In the genomic region with DNA sequence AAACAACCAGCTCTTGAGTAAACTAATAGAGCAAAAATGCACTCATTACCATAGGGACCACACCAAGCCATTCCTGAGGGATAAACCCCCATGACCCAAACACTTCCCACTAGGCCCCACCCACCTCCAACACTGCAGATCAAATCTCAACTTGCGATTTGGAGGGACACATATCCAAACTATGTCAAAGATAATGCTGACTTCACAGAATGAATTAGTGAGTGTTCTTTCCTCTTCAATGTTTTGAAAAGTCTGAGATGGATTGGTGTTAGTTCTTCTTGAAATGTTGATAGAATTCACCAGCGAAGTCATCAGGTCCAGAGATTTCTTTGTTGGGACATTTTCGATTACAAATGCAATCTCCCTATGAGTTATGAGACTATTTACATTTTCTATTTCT, we compare ENCODE assay signal across 24 cellular contexts.
"Had no signal": no experiment of that assay in that cellular context is flagged by ENCODE, and none has a peak within 500 bp of the region (broad histone marks: within the 10 kb centered on the region; RNA-seq: fewer than 3 reads in every experiment).

No MANE protein-coding gene starts in this region.

- H3K9me3 Mint-ChIP-seq: activated B cell treated with CpG ODN at 0.5 μM for 24 hours; activated CD8-positive, alpha-beta T cell treated with anti-CD3 and anti-CD28 coated beads for 36 hours; activated naive CD4-positive, alpha-beta T cell treated with anti-CD3 and anti-CD28 coated beads, Interleukin-2, amount 50 U/mL, for 72 hours; activated T-cell treated with anti-CD3 and anti-CD28 coated beads, Interleukin-2, amount 50 U/mL, for 4 hours; naive thymus-derived CD4-positive, alpha-beta T cell; neural progenitor cell had no signal

- H3K9ac ChIP-seq: neural progenitor cell had no signal

- H3K4me2 ChIP-seq: neural progenitor cell had no signal

- H3K27me3 Mint-ChIP-seq: activated B cell treated with CpG ODN at 0.5 μM for 24 hours; activated CD8-positive, alpha-beta T cell treated with anti-CD3 and anti-CD28 coated beads for 36 hours; naive thymus-derived CD4-positive, alpha-beta T cell; T-helper 17 cell had no signal

- H3K4me1 ChIP-seq: body of pancreas, left ventricle myocardium inferior, neural progenitor cell, right atrium auricular region had no signal

- H3K36me3 ChIP-seq: left ventricle myocardium inferior, neural progenitor cell, right atrium auricular region, tibial nerve had no signal

- H3K27ac ChIP-seq: body of pancreas, coronary artery, dorsolateral prefrontal cortex, left ventricle myocardium inferior, neural progenitor cell, right atrium auricular region, spleen, tibial nerve had no signal

- H3K36me3 Mint-ChIP-seq: activated naive CD4-positive, alpha-beta T cell treated with anti-CD3 and anti-CD28 coated beads, Interleukin-2, amount 50 U/mL, for 72 hours had no signal

- H3K4me3 Mint-ChIP-seq: activated B cell treated with CpG ODN at 0.5 μM for 24 hours; activated CD8-positive, alpha-beta T cell treated with anti-CD3 and anti-CD28 coated beads for 36 hours; activated T-cell treated with anti-CD3 and anti-CD28 coated beads, Interleukin-2, amount 50 U/mL, for 4 hours; naive thymus-derived CD4-positive, alpha-beta T cell; neural progenitor cell; T-helper 17 cell had no signal

- H3K9me3 ChIP-seq: body of pancreas, left ventricle myocardium inferior, right atrium auricular region, spleen, tibial nerve had no signal

- DNase-seq: activated B cell treated with CpG ODN at 0.5 μM for 24 hours; activated CD4-positive, alpha-beta T cell treated with anti-CD3 and anti-CD28 coated beads, Interleukin-2, amount 50 U/mL, for 1 hour; activated CD8-positive, alpha-beta T cell treated with anti-CD3 and anti-CD28 coated beads for 36 hours; activated naive CD4-positive, alpha-beta T cell; activated T-cell treated with anti-CD3 and anti-CD28 coated beads, Interleukin-2, amount 50 U/mL, for 4 hours; anterior cingulate cortex; body of pancreas; dorsolateral prefrontal cortex; effector memory CD4-positive, alpha-beta T cell; foreskin melanocyte; left ventricle myocardium inferior; midbrain; naive thymus-derived CD4-positive, alpha-beta T cell; occipital lobe; spleen; stimulated activated naive CD4-positive, alpha-beta T cell treated with Interleukin-2 at 50 U/mL for 16 hours; T-helper 17 cell; T1000 had no signal

- H3K4me3 ChIP-seq: body of pancreas, coronary artery, dorsolateral prefrontal cortex, left ventricle myocardium inferior, lung, neural progenitor cell, right atrium auricular region, spleen, tibial nerve had no signal

- H3K27me3 ChIP-seq: body of pancreas, dorsolateral prefrontal cortex, neural progenitor cell, right atrium auricular region, spleen, tibial nerve had no signal

- H3K27ac Mint-ChIP-seq: activated B cell treated with CpG ODN at 0.5 μM for 24 hours; activated CD8-positive, alpha-beta T cell treated with anti-CD3 and anti-CD28 coated beads for 36 hours; activated naive CD4-positive, alpha-beta T cell treated with anti-CD3 and anti-CD28 coated beads, Interleukin-2, amount 50 U/mL, for 72 hours; neural progenitor cell had no signal

- H2AFZ ChIP-seq: neural progenitor cell had no signal
